8 cellular contexts compared by ENCODE assay signal in genomic region chr5:171450423-171451246, GRCh38. TPM values are rescaled to one million over a fixed set of nuclear protein-coding genes. Genes with fewer than 3 reads are reported as not detected.
DNase-seq lines count a peak whose midpoint lies in the region; ATAC-seq and TF ChIP-seq lines count a peak whose summit lies in the region.

No MANE protein-coding gene starts in this region.

- H3K36me3 ChIP-seq in adrenal gland (replicated peaks in 1 of 2) (no peaks in the 10 kb centered on the region), iPS-15b (ENCODE audit: control insufficient read depth, insufficient read depth, low read length) (no peaks in the 10 kb centered on the region)

- no peak for TF ChIP-seq CTCF in adrenal gland (IDR thresholded peaks at IDR 0.05)

- ATAC-seq in HG02610 (IDR thresholded peaks at IDR 0.05; ENCODE audit: unreplicated experiment) (no peak), GM18909 (IDR thresholded peaks at IDR 0.05; ENCODE audit: poor library complexity, unreplicated experiment) (no peak)

- peak; percentile 69 for DNase-seq in activated effector memory CD4-positive, alpha-beta T cell treated with anti-CD3 and anti-CD28 coated beads, Interleukin-2, amount 50 U/mL, for 16 hours
- no peak for DNase-seq in activated effector memory CD4-positive, alpha-beta T cell treated with Interleukin-2 at 50 U/mL for 16 hours
- peak; percentile 59 to 83 (median 69) for DNase-seq in adrenal gland
- DNase-seq in smooth muscle cell of the brain vasculature (ENCODE audit: low read depth, low spot score), result peak; percentile 52
- DNase-seq in DMS53 treated with DMSO at 0.1 percent for 48 hours (lab: John Stamatoyannopoulos, UW; ENCODE audit: unreplicated experiment), result no peak

- no peak overlapping the region for H3K9ac ChIP-seq in iPS-15b (ENCODE audit: low read depth, low read length)

- H3K27ac ChIP-seq in adrenal gland, result peak overlapping the region in 3 of 5 donors; percentile 55 to 84 (median 68)

- H3K4me1 ChIP-seq in adrenal gland (replicated peaks in 1 of 2), result peaks cover 0 to 4% of the 10 kb centered on the region in 2 donors
- H3K4me1 ChIP-seq in iPS-15b (ENCODE audit: control insufficient read depth, insufficient read depth, low read length), result peaks cover 10% of the 10 kb centered on the region

- no peak for TF ChIP-seq POLR2A in adrenal gland (IDR thresholded peaks at IDR 0.05)

- intact Hi-C loops in adrenal gland (cut with DNase I), result no loop called here

- H3K27me3 ChIP-seq in adrenal gland, result no peaks in the 10 kb centered on the region
- peaks cover 4% of the 10 kb centered on the region for H3K27me3 ChIP-seq in iPS-15b (ENCODE audit: control insufficient read depth, insufficient read depth, low read length)

- WGBS in adrenal gland, 4 donors, result 16 to 72% (median 22%) methylated on average over 18 to 82 of the region's 82 CpGs

- no peaks in the 10 kb centered on the region for H3K9me3 ChIP-seq in adrenal gland (replicated peaks in 1 of 3)
- H3K9me3 ChIP-seq in iPS-15b (ENCODE audit: control insufficient read depth, insufficient read depth, low read length), result no peaks in the 10 kb centered on the region

- peak overlapping the region in 2 of 4 donors; percentile 27 to 68 for H3K4me3 ChIP-seq in adrenal gland
- H3K4me3 ChIP-seq in iPS-15b (ENCODE audit: low read depth, low read length), result peak overlapping the region; percentile 32

RNA-seq across cellular contexts. Expression of gene FGF18, which starts 31.2 kb away (rescaled TPM):
- under 1 TPM; 0.14 to 0.61 (median 0.27) TPM for total RNA-seq in adrenal gland
- polyA plus RNA-seq in adrenal gland, result 1 to 10 TPM in 1 of 3 donors, under 1 TPM in 2; 0.18 to 1.5 (median 0.88) TPM

Comparison
In these comparisons a context has a peak if more than half of its experiments do, and no peak if none do; other contexts are left out.
1. DNase-seq: peak in activated effector memory CD4-positive, alpha-beta T cell treated with anti-CD3 and anti-CD28 coated beads, Interleukin-2, amount 50 U/mL, for 16 hours (single experiment), adrenal gland (7 of 7) and smooth muscle cell of the brain vasculature (single experiment); none in activated effector memory CD4-positive, alpha-beta T cell treated with Interleukin-2 at 50 U/mL for 16 hours (single experiment) and DMS53 treated with DMSO at 0.1 percent for 48 hours (single experiment).